26 cellular contexts compared by ENCODE assay signal in genomic region chr9:131391504-131391903, GRCh38.
"Had no signal": no experiment of that assay in that cellular context is flagged by ENCODE, and none has a peak within 500 bp of the region (broad histone marks: within the 10 kb centered on the region; RNA-seq: fewer than 3 reads in every experiment).

No MANE protein-coding gene starts in this region.

- H3K4me3 ChIP-seq: Peyer's patch, SJCRH30 had no signal

- H3K36me3 ChIP-seq: Peyer's patch had no signal

- H3K27me3 Mint-ChIP-seq: activated B cell treated with CpG ODN at 0.5 μM for 24 hours; activated naive CD8-positive, alpha-beta T cell treated with anti-CD3 and anti-CD28 coated beads for 36 hours had no signal

- H3K4me2 ChIP-seq: SK-N-SH had no signal

- H3K4me3 Mint-ChIP-seq: activated B cell treated with CpG ODN at 0.5 μM for 24 hours; activated CD4-positive, alpha-beta T cell treated with anti-CD3 and anti-CD28 coated beads, Interleukin-2, amount 10 ng/mL, durations not matched to agents 24 days and 14 days; activated naive CD8-positive, alpha-beta T cell treated with anti-CD3 and anti-CD28 coated beads for 36 hours; activated T-cell treated with anti-CD3 and anti-CD28 coated beads, Interleukin-2, amount 50 U/mL, for 4 hours; T-helper 1 cell treated with Interleukin-12 subunit alpha and Interleukin-12 subunit beta and Interleukin-4 antibody, amounts not matched to agents 30 μg/mL and 1 μg/mL, for 36 hours had no signal

- H3K9me2 ChIP-seq: SK-N-SH had no signal

- H3K9me3 Mint-ChIP-seq: activated B cell treated with CpG ODN at 0.5 μM for 24 hours; activated CD4-positive, alpha-beta T cell treated with anti-CD3 and anti-CD28 coated beads, Interleukin-2, amount 10 ng/mL, durations not matched to agents 24 days and 14 days; activated naive CD8-positive, alpha-beta T cell treated with anti-CD3 and anti-CD28 coated beads for 36 hours; activated T-cell treated with anti-CD3 and anti-CD28 coated beads, Interleukin-2, amount 50 U/mL, for 4 hours; T-helper 1 cell treated with Interleukin-12 subunit alpha and Interleukin-12 subunit beta and Interleukin-4 antibody, amounts not matched to agents 30 μg/mL and 1 μg/mL, for 36 hours had no signal

- H3K27ac Mint-ChIP-seq: activated B cell treated with CpG ODN at 0.5 μM for 24 hours; activated CD4-positive, alpha-beta T cell treated with anti-CD3 and anti-CD28 coated beads, Interleukin-2, amount 10 ng/mL, durations not matched to agents 24 days and 14 days; activated naive CD8-positive, alpha-beta T cell treated with anti-CD3 and anti-CD28 coated beads for 36 hours; T-helper 1 cell treated with Interleukin-12 subunit alpha and Interleukin-12 subunit beta and Interleukin-4 antibody, amounts not matched to agents 30 μg/mL and 1 μg/mL, for 36 hours had no signal

- H3K27ac ChIP-seq: Peyer's patch, RWPE1, SJCRH30 had no signal

- H3K27me3 ChIP-seq: Peyer's patch, SJCRH30 had no signal

- DNase-seq: activated B cell treated with CpG ODN at 0.5 μM for 24 hours; activated CD4-positive, alpha-beta T cell treated with anti-CD3 and anti-CD28 coated beads for 1 hour; activated CD4-positive, alpha-beta T cell treated with anti-CD3 and anti-CD28 coated beads, Interleukin-2, amount 10 ng/mL, durations not matched to agents 24 days and 14 days; activated CD4-positive, alpha-beta T cell treated with anti-CD3 and anti-CD28 coated beads, Interleukin-2, amount 50 U/mL, for 48 hours; activated CD8-positive, alpha-beta memory T cell treated with anti-CD3 and anti-CD28 coated beads for 24 hours; activated effector memory CD4-positive, alpha-beta T cell treated with anti-CD3 and anti-CD28 coated beads, Interleukin-2, amount 50 U/mL, for 16 hours; activated naive CD4-positive, alpha-beta T cell treated with Interleukin-2 at 50 U/mL for 16 hours; activated naive CD8-positive, alpha-beta T cell treated with anti-CD3 and anti-CD28 coated beads for 36 hours; activated T-cell treated with anti-CD3 and anti-CD28 coated beads, Interleukin-2, amount 50 U/mL, for 4 hours; anterior cingulate cortex; central memory CD4-positive, alpha-beta T cell; Karpas-422; MM.1S; NCI-H1105; NCI-H1436; NCI-H1694 treated with DMSO at 0.1 percent for 48 hours; NCI-H2029 treated with DMSO at 0.1 percent for 48 hours; NCI-H446; NCI-H524; Peyer's patch; Right ventricle myocardium superior; SJCRH30; SK-N-SH; SW 1271 had no signal

- ATAC-seq: activated T-cell treated with anti-CD3 and anti-CD28 coated beads, Interleukin-2, amount 50 U/mL, for 4 hours had no signal

- H3K9me3 ChIP-seq: Peyer's patch, SJCRH30, SK-N-SH had no signal
